In the genomic region with DNA sequence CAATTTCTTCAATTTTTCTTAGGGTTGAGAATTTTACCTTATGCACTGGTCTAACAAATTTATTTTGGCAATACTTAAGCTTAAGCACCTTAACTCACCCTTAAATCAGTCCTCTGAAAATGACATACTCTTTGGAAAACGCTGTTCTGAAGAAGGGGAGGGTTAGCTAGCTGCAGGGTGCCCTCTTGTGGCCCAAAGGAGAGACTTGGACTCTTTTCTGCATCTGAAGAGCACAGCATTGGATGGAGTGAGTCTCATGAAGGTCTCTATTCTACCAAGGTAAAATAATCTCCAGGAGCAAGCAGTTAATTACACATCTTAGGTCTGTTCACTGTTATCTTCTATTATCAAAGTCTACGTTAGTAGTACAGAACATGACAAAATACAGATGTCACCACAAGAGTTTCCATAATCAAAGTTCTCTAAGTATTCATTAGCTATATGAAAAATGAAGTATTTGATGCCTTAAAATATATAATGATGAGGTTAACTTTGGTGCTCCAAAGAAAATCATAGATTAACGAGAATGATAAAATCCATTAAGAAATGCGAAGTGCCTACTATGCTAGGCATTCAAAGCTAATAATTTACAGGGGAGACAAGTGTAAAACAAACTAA, we compare ENCODE assay signal across 8 cellular contexts.
DNase-seq lines count a peak whose midpoint lies in the region; ATAC-seq, FAIRE-seq and TF ChIP-seq lines count a peak whose summit lies in the region.

No MANE protein-coding gene starts in this region.

- no peak overlapping the region for H3K4me3 ChIP-seq in fibroblast of pulmonary artery (replicated peaks; ENCODE audit: low read depth, low read length)

- peak; percentile 59 for TF ChIP-seq CTCF in GM10248 (IDR thresholded peaks at IDR 0.05; ENCODE audit: control extremely low read depth, extremely low read depth, low read depth, missing control alignments)
- peak; percentile 98 for TF ChIP-seq CTCF in fibroblast of pulmonary artery (IDR thresholded peaks at IDR 0.05; ENCODE audit: low read length, missing control alignments)

- peak; percentile 61 for FAIRE-seq in A204.1 (lab: Jason Lieb, UNC)

- peak; percentile 74 for ATAC-seq in HG03064 (IDR thresholded peaks at IDR 0.05; ENCODE audit: low read depth, unreplicated experiment)

- DNase-seq in GM10248 (ENCODE audit: extremely low spot score) (peak; percentile 51), NCI-H446 (lab: John Stamatoyannopoulos, UW) (peak; percentile 31 to 67), activated T-cell treated with anti-CD3 and anti-CD28 coated beads for 48 hours (ENCODE audit: low read depth) (peak; percentile 21), fibroblast of pulmonary artery (ENCODE audit: low read depth) (peak; percentile 70), nucleus accumbens (lab: John Stamatoyannopoulos, UW) (peak in 35 of 56 donors; percentile 1 to 68 (median 17)), cortex of kidney (lab: John Stamatoyannopoulos, UW) (no peak)

- CTCF ChIA-PET in GM10248 (lab: Yijun Ruan, JAX), result interaction anchor here (0.7 to 3.8 kb wide), 36 partner anchors 8 to 325 kb away, joined by 3 to 34 read pairs (median 5); a partner anchor contains a TSS

- POLR2A ChIA-PET in GM10248 (lab: Yijun Ruan, JAX), result no interaction called here
